ENCODE assay signal across 8 cellular contexts in genomic region chr3:159764211-159765024, GRCh38.
A peak's percentile ranks its signal among the peaks of the same experiment; 100 is the strongest.
DNase-seq lines count a peak whose midpoint lies in the region; ATAC-seq and TF ChIP-seq lines count a peak whose summit lies in the region.

No MANE protein-coding gene starts in this region.

- no peaks in the 10 kb centered on the region for H3K36me3 Mint-ChIP-seq in activated naive CD8-positive, alpha-beta T cell treated with anti-CD3 and anti-CD28 coated beads, Interleukin-2, amount 50 U/mL, for 24 hours (ENCODE audit: low read depth)

- peak overlapping the region; percentile 80 for H3K27ac ChIP-seq in BLaER1

- no peaks in the 10 kb centered on the region for H3K27me3 ChIP-seq in BLaER1

- H3K4me3 Mint-ChIP-seq in activated naive CD8-positive, alpha-beta T cell treated with anti-CD3 and anti-CD28 coated beads, Interleukin-2, amount 50 U/mL, for 24 hours, result peak overlapping the region; percentile 78

- no peak for TF ChIP-seq CTCF in LNCaP clone FGC (IDR thresholded peaks at IDR 0.05; ENCODE audit: control insufficient read depth, extremely low read depth, insufficient read depth)

- ATAC-seq in GM19023 (IDR thresholded peaks at IDR 0.05; ENCODE audit: unreplicated experiment) (peak; percentile 28), HG02798 (IDR thresholded peaks at IDR 0.05; ENCODE audit: poor library complexity, unreplicated experiment) (no peak)
- ATAC-seq in activated naive CD8-positive, alpha-beta T cell treated with anti-CD3 and anti-CD28 coated beads, Interleukin-2, amount 50 U/mL, for 24 hours, result peak; percentile 22

- no peaks in the 10 kb centered on the region for H3K9me3 ChIP-seq in BLaER1

- intact Hi-C loops in head of caudate nucleus (cut with DNase I), result no loop called here

- H3K9ac ChIP-seq in BLaER1, result peak overlapping the region; percentile 82

- H3K9me3 Mint-ChIP-seq in activated naive CD8-positive, alpha-beta T cell treated with anti-CD3 and anti-CD28 coated beads, Interleukin-2, amount 50 U/mL, for 24 hours, result no peaks in the 10 kb centered on the region

- peaks cover 8% of the 10 kb centered on the region; the same call in 1 of the 2 replicates for H4K20me1 ChIP-seq in BLaER1

- peaks cover 22% of the 10 kb centered on the region for H3K4me1 ChIP-seq in BLaER1

- no peak overlapping the region for H3K27ac Mint-ChIP-seq in activated naive CD8-positive, alpha-beta T cell treated with anti-CD3 and anti-CD28 coated beads, Interleukin-2, amount 50 U/mL, for 24 hours

- DNase-seq in LNCaP clone FGC (ENCODE audit: low read depth), result no peak
- DNase-seq in activated naive CD8-positive, alpha-beta T cell treated with anti-CD3 and anti-CD28 coated beads, Interleukin-2, amount 50 U/mL, for 24 hours, result peak; percentile 40
- peak in 41 of 42 donors; percentile 23 to 83 (median 60) for DNase-seq in head of caudate nucleus
- peak in 41 of 56 donors; percentile 30 to 85 (median 64) for DNase-seq in nucleus accumbens (lab: John Stamatoyannopoulos, UW)
- DNase-seq in NAMALWA (ENCODE audit: low spot score), result no peak

- H3K27me3 Mint-ChIP-seq in activated naive CD8-positive, alpha-beta T cell treated with anti-CD3 and anti-CD28 coated beads, Interleukin-2, amount 50 U/mL, for 24 hours, result peaks cover 54% of the 10 kb centered on the region

- H3K36me3 ChIP-seq in BLaER1, result no peaks in the 10 kb centered on the region

- H3K4me2 ChIP-seq in BLaER1, result peak overlapping the region; percentile 92

- H3K4me3 ChIP-seq in BLaER1 (peak overlapping the region; percentile 87), LNCaP clone FGC (ENCODE audit: low read depth, low read length) (peak overlapping the region; percentile 51)

- peaks cover 18% of the 10 kb centered on the region for H3K4me1 Mint-ChIP-seq in activated naive CD8-positive, alpha-beta T cell treated with anti-CD3 and anti-CD28 coated beads, Interleukin-2, amount 50 U/mL, for 24 hours

Comparison
In these comparisons a context has a peak if more than half of its experiments do, and no peak if none do; other contexts are left out.
1. DNase-seq: peak in activated naive CD8-positive, alpha-beta T cell treated with anti-CD3 and anti-CD28 coated beads, Interleukin-2, amount 50 U/mL, for 24 hours (single experiment), head of caudate nucleus (41 of 42) and nucleus accumbens (41 of 56); none in LNCaP clone FGC (single experiment) and NAMALWA (single experiment).